8 cellular contexts compared by ENCODE assay signal in genomic region chr5:146541956-146542849, GRCh38. TPM values are rescaled to one million over a fixed set of nuclear protein-coding genes. Genes with fewer than 3 reads are reported as not detected.
DNase-seq lines count a peak whose midpoint lies in the region; ATAC-seq and TF ChIP-seq lines count a peak whose summit lies in the region.

No MANE protein-coding gene starts in this region.

- ATAC-seq in GM18861 (IDR thresholded peaks at IDR 0.05; ENCODE audit: unreplicated experiment) (peak; percentile 93), HG03045 (IDR thresholded peaks at IDR 0.05; ENCODE audit: unreplicated experiment) (peak; percentile 98), left lung (peak; percentile 98)

- intact Hi-C loops in left lung (cut with DNase I): loop anchor here in 1 of 2 donors (10.0 kb wide), 1 partner anchor 423 kb away; no protein-coding TSS in a partner anchor

- H3K27ac ChIP-seq in left lung: no peak overlapping the region

- peak; percentile 93 for TF ChIP-seq CTCF in AG09309 (IDR thresholded peaks at IDR 0.05; ENCODE audit: control insufficient read depth, insufficient read depth, low read depth, low read length, missing control alignments)
- TF ChIP-seq CTCF in cardiac fibroblast (IDR thresholded peaks at IDR 0.05; ENCODE audit: low read depth, low read length): peak; percentile 93
- TF ChIP-seq CTCF in left lung (IDR thresholded peaks at IDR 0.05): peak; percentile 64 to 67

- H3K4me3 ChIP-seq in AG09309 (ENCODE audit: control insufficient read depth, low read depth, low read length): no peak overlapping the region
- H3K4me3 ChIP-seq in cardiac fibroblast (replicated peaks in 1 of 2; ENCODE audit: low read depth in 2 of 2, low read length in 2 of 2): no peak overlapping the region
- no peak overlapping the region for H3K4me3 ChIP-seq in left lung

- H3K36me3 ChIP-seq in left lung: no peaks in the 10 kb centered on the region

- H3K27me3 ChIP-seq in left lung: no peaks in the 10 kb centered on the region

- H3K9me3 ChIP-seq in left lung: no peaks in the 10 kb centered on the region

- peak; percentile 20 for DNase-seq in AG09309 (ENCODE audit: low read depth)
- DNase-seq in NCI-H2107 (lab: John Stamatoyannopoulos, UW): peak; percentile 33
- peak; percentile 26 to 51 (median 36) for DNase-seq in activated CD4-positive, CD25-positive, alpha-beta regulatory T cell (lab: John Stamatoyannopoulos, UW)
- peak; percentile 68 to 71 for DNase-seq in cardiac fibroblast (ENCODE audit: low read depth in 2 of 2)
- DNase-seq in left lung: peak; percentile 51 to 81
- peak; percentile 20 to 68 (median 56) for DNase-seq in stimulated activated CD4-positive, alpha-beta T cell treated with anti-CD3 and anti-CD28 coated beads, TNF-alpha, amount 100 ng/mL, for 24 hours (ENCODE audit: low read depth in 3 of 3)

- H3K4me1 ChIP-seq in left lung: no peaks in the 10 kb centered on the region

RNA-seq across cellular contexts. Expression of gene GPR151, which starts 26.2 kb away (rescaled TPM):
- total RNA-seq in left lung: not detected
